Comparison of ENCODE assay signal across 9 cellular contexts in genomic region chr6:35596448-35597442, GRCh38.
A peak's percentile ranks its signal among the peaks of the same experiment; 100 is the strongest.
DNase-seq lines count a peak whose midpoint lies in the region; ATAC-seq and TF ChIP-seq lines count a peak whose summit lies in the region.
"Had no signal": no experiment of that assay in that cellular context is flagged by ENCODE, and none has a peak within 500 bp of the region (broad histone marks: within the 10 kb centered on the region; RNA-seq: fewer than 3 reads in every experiment).

No MANE protein-coding gene starts in this region.

- H3K9me3 ChIP-seq in right cardiac atrium (ENCODE audit: control insufficient read depth, low read length), result no peaks in the 10 kb centered on the region
- H3K9me3 ChIP-seq in lung (ENCODE audit: control insufficient read depth in 2 of 2, insufficient read depth in 1 of 2, low read length in 1 of 2), result no peaks in the 10 kb centered on the region
- H3K9me3 ChIP-seq in vagina, result no peaks in the 10 kb centered on the region

- no peak for TF ChIP-seq CTCF in astrocyte of the cerebellum (IDR thresholded peaks at IDR 0.05; ENCODE audit: low read depth, low read length, missing control alignments)
- TF ChIP-seq CTCF in lung (IDR thresholded peaks at IDR 0.05; ENCODE audit: control extremely low read depth, extremely low read depth), result no peak
- no peak for TF ChIP-seq CTCF in vagina (IDR thresholded peaks at IDR 0.05)

- no peak for DNase-seq in right cardiac atrium
- DNase-seq in Right ventricle myocardium inferior (ENCODE audit: missing footprints), result no peak
- peak; percentile 78 for DNase-seq in astrocyte of the cerebellum (ENCODE audit: low read depth)
- no peak for DNase-seq in lung (ENCODE audit: low spot score)
- DNase-seq in vagina (ENCODE audit: extremely low spot score in 2 of 2), result no peak
- DNase-seq in NCI-H1694 (lab: John Stamatoyannopoulos, UW), result no peak
- DNase-seq in NCI-H510A treated with DMSO at 0.1 percent for 48 hours (lab: John Stamatoyannopoulos, UW), result no peak
- DNase-seq: DND-41 had no signal

- H3K4me3 ChIP-seq in right cardiac atrium (ENCODE audit: low read length) (no peak overlapping the region), astrocyte of the cerebellum (ENCODE audit: low read depth, low read length) (no peak overlapping the region), lung (no peak overlapping the region), vagina (no peak overlapping the region)

- H3K27me3 ChIP-seq in right cardiac atrium (ENCODE audit: control insufficient read depth, insufficient read depth), result no peaks in the 10 kb centered on the region
- H3K27me3 ChIP-seq in lung (ENCODE audit: control insufficient read depth, insufficient read depth), result no peaks in the 10 kb centered on the region
- no peaks in the 10 kb centered on the region for H3K27me3 ChIP-seq in vagina

- H3K36me3 ChIP-seq in lung (ENCODE audit: control insufficient read depth in 2 of 2, insufficient read depth in 2 of 2, low read length in 2 of 2) (peaks cover 23 to 42% of the 10 kb centered on the region in 2 donors), vagina (peaks cover 0 to 46% of the 10 kb centered on the region in 2 donors)

- in situ Hi-C loops in astrocyte of the cerebellum (cut with HindIII; ENCODE audit: low sequenced_read_pairs), result loop anchor here (5.0 kb wide), 1 partner anchor 76 kb away; no protein-coding TSS in a partner anchor

- H3K4me1 ChIP-seq in right cardiac atrium (ENCODE audit: control insufficient read depth, insufficient read depth, low read length) (peaks cover 21% of the 10 kb centered on the region), lung (ENCODE audit: control insufficient read depth in 2 of 2, insufficient read depth in 2 of 2, low read length in 2 of 2) (peaks cover 3 to 35% of the 10 kb centered on the region in 2 donors), vagina (peaks cover 99% of the 10 kb centered on the region)

- ATAC-seq in right cardiac atrium (no peak), Right ventricle myocardium inferior (no peak), lung (ENCODE audit: insufficient read depth, low FRiP score) (no peak), GM18511 (IDR thresholded peaks at IDR 0.05; ENCODE audit: unreplicated experiment) (no peak)

- intact Hi-C loops in right cardiac atrium (cut with DNase I) (loop anchor here in 1 of 4 donors (10.0 kb wide), 1 partner anchor 88 kb away; the partner anchor contains the start of gene FKBP5), Right ventricle myocardium inferior (cut with DNase I) (no loop called here), vagina (cut with DNase I) (no loop called here)

- no peak for TF ChIP-seq POLR2A in vagina (IDR thresholded peaks at IDR 0.05)

- WGBS in right cardiac atrium, result 81% methylated on average over 8 of the region's 8 CpGs
- 77 to 84% methylated on average over 8 of the region's 8 CpGs for WGBS in lung, 2 donors

- peak overlapping the region; percentile 48 for H3K27ac ChIP-seq in right cardiac atrium (ENCODE audit: low read length)
- H3K27ac ChIP-seq in lung (ENCODE audit: low read depth in 1 of 2, low read length in 1 of 2), result peak overlapping the region; percentile 39 to 52
- peak overlapping the region; percentile 96 for H3K27ac ChIP-seq in vagina

Comparison
In these comparisons a context has a peak if more than half of its experiments do, and no peak if none do; other contexts are left out.
1. H3K27ac ChIP-seq: peak in every context shown above with its lines; median percentile 96 in vagina; 48 in right cardiac atrium; 46 in lung.